11 cellular contexts compared by ENCODE assay signal in the genomic region with DNA sequence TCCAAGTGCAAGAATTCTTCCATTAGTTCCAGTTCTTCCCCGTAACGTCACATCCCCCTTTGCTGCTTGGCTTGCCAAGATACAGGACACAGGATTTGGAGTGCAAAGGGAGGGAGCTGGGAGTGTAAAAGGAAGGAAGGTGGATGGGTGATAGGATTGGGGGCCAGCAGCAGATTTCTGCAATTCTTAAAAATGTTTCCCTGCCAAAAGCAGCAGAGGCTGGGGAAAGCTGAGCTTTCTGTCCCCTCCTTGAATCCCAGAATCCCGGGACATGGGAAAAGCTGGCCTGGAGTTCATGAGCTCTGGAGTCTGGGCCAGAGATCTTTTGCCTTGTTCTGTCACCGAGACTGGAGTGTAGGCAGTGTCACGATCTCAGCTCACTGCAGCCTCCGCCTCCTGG.
DNase-seq lines count a peak whose midpoint lies in the region; ATAC-seq, FAIRE-seq and TF ChIP-seq lines count a peak whose summit lies in the region.
"Had no signal": no experiment of that assay in that cellular context is flagged by ENCODE, and none has a peak within 500 bp of the region (broad histone marks: within the 10 kb centered on the region; RNA-seq: fewer than 3 reads in every experiment).

No MANE protein-coding gene starts in this region.

- no peaks in the 10 kb centered on the region for H4K20me1 ChIP-seq in OCI-LY7 (ENCODE audit: insufficient read depth, low read length)

- H3K4me1 Mint-ChIP-seq in natural killer cell, result peaks cover 6 to 8% of the 10 kb centered on the region in 2 donors
- H3K4me1 Mint-ChIP-seq in natural killer cell treated with Interleukin-12 subunit alpha and Interleukin-12 subunit beta and Interleukin-15 and Interleukin-18, amount 100 ng/mL, for 72 hours (ENCODE audit: low read depth in 2 of 2), result peaks cover 6 to 9% of the 10 kb centered on the region in 2 donors
- H3K4me1 Mint-ChIP-seq in neural crest cell, result peaks cover 27% of the 10 kb centered on the region

- H3K79me2 ChIP-seq in OCI-LY7 (ENCODE audit: insufficient read depth, low read depth, low read length), result no peaks in the 10 kb centered on the region

- intact Hi-C loops in natural killer cell (cut with micrococcal nuclease), result no loop called here
- intact Hi-C loops in OCI-LY7 (cut with micrococcal nuclease; ENCODE audit: unreplicated experiment), result loop anchor here (10.0 kb wide), 1 partner anchor 330 kb away; no protein-coding TSS in a partner anchor

- H3K27ac ChIP-seq in OCI-LY7 (ENCODE audit: low read depth, low read length, poor library complexity, severe bottlenecking), result no peak overlapping the region

- TF ChIP-seq CTCF in natural killer cell (IDR thresholded peaks at IDR 0.05) (no peak), neural crest cell (conservative IDR thresholded peaks at IDR 0.05) (no peak), OCI-LY7 (conservative IDR thresholded peaks at IDR 0.05; ENCODE audit: low read length) (no peak)

- H3K27me3 Mint-ChIP-seq in natural killer cell (ENCODE audit: low read depth in 2 of 2) (peaks cover 36 to 39% of the 10 kb centered on the region in 2 donors), neural crest cell (ENCODE audit: low read depth) (peaks cover 50% of the 10 kb centered on the region)
- H3K27me3 Mint-ChIP-seq in natural killer cell treated with Interleukin-12 subunit alpha and Interleukin-12 subunit beta and Interleukin-15 and Interleukin-18, amount 100 ng/mL, for 72 hours, result peaks cover 25 to 40% of the 10 kb centered on the region in 2 donors

- no peaks in the 10 kb centered on the region for H3K36me3 Mint-ChIP-seq in natural killer cell
- H3K36me3 Mint-ChIP-seq in natural killer cell treated with Interleukin-12 subunit alpha and Interleukin-12 subunit beta and Interleukin-15 and Interleukin-18, amount 100 ng/mL, for 72 hours, result peaks cover 4% of the 10 kb centered on the region
- no peaks in the 10 kb centered on the region for H3K36me3 Mint-ChIP-seq in neural crest cell (ENCODE audit: low read depth)

- H3K4me3 Mint-ChIP-seq in natural killer cell (peak overlapping the region; percentile 32), neural crest cell (peak overlapping the region; percentile 50)
- no peak overlapping the region for H3K4me3 Mint-ChIP-seq in natural killer cell treated with Interleukin-12 subunit alpha and Interleukin-12 subunit beta and Interleukin-15 and Interleukin-18, amount 100 ng/mL, for 72 hours

- H3K9me2 ChIP-seq in OCI-LY7 (ENCODE audit: insufficient read depth, low read length), result no peaks in the 10 kb centered on the region

- TF ChIP-seq POLR2A in GM12891 (IDR thresholded peaks at IDR 0.05; ENCODE audit: low read depth, low read length), result no peak

- H3K9me3 Mint-ChIP-seq in natural killer cell (no peaks in the 10 kb centered on the region), neural crest cell (no peaks in the 10 kb centered on the region)
- no peaks in the 10 kb centered on the region for H3K9me3 Mint-ChIP-seq in natural killer cell treated with Interleukin-12 subunit alpha and Interleukin-12 subunit beta and Interleukin-15 and Interleukin-18, amount 100 ng/mL, for 72 hours

- H3K4me3 ChIP-seq in OCI-LY7 (ENCODE audit: low read depth, low read length, poor library complexity, severe bottlenecking), result no peak overlapping the region

- no peak overlapping the region for H3K4me2 ChIP-seq in OCI-LY7 (ENCODE audit: low read length)

- H2AFZ ChIP-seq in OCI-LY7 (ENCODE audit: low read length), result no peak overlapping the region

- DNase-seq in natural killer cell, result no peak
- no peak for DNase-seq in natural killer cell treated with Interleukin-12 subunit alpha and Interleukin-12 subunit beta and Interleukin-15 and Interleukin-18, amount 100 ng/mL, for 72 hours (ENCODE audit: low spot score)
- peak; percentile 49 for DNase-seq in fibroblast of peridontal ligament (ENCODE audit: extremely low read depth)
- no peak for DNase-seq in neural crest cell (ENCODE audit: low read depth, low spot score)
- DNase-seq in NCI-H2107 treated with DMSO at 0.1 percent for 48 hours (lab: John Stamatoyannopoulos, UW; ENCODE audit: unreplicated experiment), result no peak
- no peak for DNase-seq in GM12891 (ENCODE audit: insufficient read length, low spot score)
- DNase-seq in OCI-LY7 (ENCODE audit: low spot score), result no peak
- DNase-seq: activated naive CD4-positive, alpha-beta T cell treated with Interleukin-2 at 50 U/mL for 16 hours; NCI-H446 had no signal

- ATAC-seq in natural killer cell (no peak), GM18519 (IDR thresholded peaks at IDR 0.05; ENCODE audit: low FRiP score, unreplicated experiment) (no peak)
- ATAC-seq in natural killer cell treated with Interleukin-12 subunit alpha and Interleukin-12 subunit beta and Interleukin-15 and Interleukin-18, amount 100 ng/mL, for 72 hours, result no peak

- no peak for FAIRE-seq in GM12891 (lab: Jason Lieb, UNC)
- FAIRE-seq: TTC549 had no signal

- H3K9me3 ChIP-seq in OCI-LY7 (ENCODE audit: low read length), result no peaks in the 10 kb centered on the region

- peaks cover 57% of the 10 kb centered on the region for H3K4me1 ChIP-seq in OCI-LY7 (ENCODE audit: insufficient read depth, low read length, poor library complexity, severe bottlenecking)

- BruUV-seq in OCI-LY7 (replicated peaks; lab: Mats Ljungman, UMichigan), result no TSS peak

- POLR2A ChIA-PET in OCI-LY7 (lab: Charles Lee), result interaction anchor here (0.8 kb wide), 1 partner anchor 9 kb away, joined by 3 read pairs; no protein-coding TSS in a partner anchor

- CTCF ChIA-PET in OCI-LY7 (lab: Charles Lee; ENCODE audit: unreplicated experiment), result no interaction called here

- H3K27ac Mint-ChIP-seq in natural killer cell (no peak overlapping the region), neural crest cell (ENCODE audit: unreplicated experiment) (no peak overlapping the region)
- no peak overlapping the region for H3K27ac Mint-ChIP-seq in natural killer cell treated with Interleukin-12 subunit alpha and Interleukin-12 subunit beta and Interleukin-15 and Interleukin-18, amount 100 ng/mL, for 72 hours

- H3K36me3 ChIP-seq in OCI-LY7 (ENCODE audit: insufficient read depth, low read length), result no peaks in the 10 kb centered on the region

TF ChIP-seq in GM12891, 5 proteins besides CTCF, POLR2A, EP300 and RAD21:
- TF ChIP-seq TAF1 (IDR thresholded peaks at IDR 0.05; ENCODE audit: low read depth, low read length) (no peak), PAX5 (IDR thresholded peaks at IDR 0.05; ENCODE audit: insufficient read depth, low read length, severe bottlenecking) (no peak)
TF ChIP-seq in GM12891: peak in this region for 0.
